In genomic region chr20:62895539-62895938, GRCh38 we compare ENCODE assay signal across 18 cellular contexts. TPM values are rescaled to one million over a fixed set of nuclear protein-coding genes. Genes with fewer than 3 reads are reported as not detected.
A peak's percentile ranks its signal among the peaks of the same experiment; 100 is the strongest.
DNase-seq lines count a peak whose midpoint lies in the region; ATAC-seq and TF ChIP-seq lines count a peak whose summit lies in the region.
"Had no signal": no experiment of that assay in that cellular context is flagged by ENCODE, and none has a peak within 500 bp of the region (broad histone marks: within the 10 kb centered on the region; RNA-seq: fewer than 3 reads in every experiment).

No MANE protein-coding gene starts in this region.

- TF ChIP-seq CTCF in left ventricle myocardium inferior (IDR thresholded peaks at IDR 0.05; ENCODE audit: borderline replicate concordance) (no peak), heart left ventricle (IDR thresholded peaks at IDR 0.05) (no peak), RWPE2 (IDR thresholded peaks at IDR 0.05; ENCODE audit: poor library complexity, severe bottlenecking) (no peak), lower lobe of right lung (IDR thresholded peaks at IDR 0.05) (no peak), Peyer's patch (IDR thresholded peaks at IDR 0.05) (no peak)

- H3K4me1 ChIP-seq in left ventricle myocardium inferior (peaks cover 19% of the 10 kb centered on the region), heart left ventricle (peaks cover 6 to 22% (median 14%) of the 10 kb centered on the region in 12 donors), RWPE2 (ENCODE audit: insufficient read depth, poor library complexity, severe bottlenecking) (peaks cover 13% of the 10 kb centered on the region), lower lobe of right lung (peaks cover 17% of the 10 kb centered on the region), Peyer's patch (peaks cover 4 to 25% (median 12%) of the 10 kb centered on the region in 4 donors)

- no peaks in the 10 kb centered on the region for H3K9me3 ChIP-seq in left ventricle myocardium inferior (replicated peaks)
- no peaks in the 10 kb centered on the region for H3K9me3 ChIP-seq in heart left ventricle
- no peaks in the 10 kb centered on the region for H3K9me3 ChIP-seq in RWPE2 (ENCODE audit: severe bottlenecking)
- no peaks in the 10 kb centered on the region for H3K9me3 ChIP-seq in lower lobe of right lung
- no peaks in the 10 kb centered on the region for H3K9me3 ChIP-seq in Peyer's patch

- DNase-seq in left ventricle myocardium inferior: peak; percentile 7
- no peak for DNase-seq in heart left ventricle
- DNase-seq in RWPE2 (ENCODE audit: low spot score): peak; percentile 77
- DNase-seq in lower lobe of right lung: peak; percentile 27
- DNase-seq in activated CD8-positive, alpha-beta memory T cell treated with anti-CD3 and anti-CD28 coated beads, Interleukin-2, amount 50 U/mL, for 48 hours: no peak
- no peak for DNase-seq in KG1 (lab: John Stamatoyannopoulos, UW)
- DNase-seq in Peyer's patch: no peak
- DNase-seq: ACHN; AML-193; CD4-positive, alpha-beta memory T cell; IMR-90; Kasumi-1; MM.1S; NCI-H2081 treated with DMSO at 0.1 percent for 48 hours; NCI-H2227 treated with DMSO at 0.1 percent for 48 hours; NCI-H524; SHP77 treated with DMSO at 0.1 percent for 48 hours had no signal

- ATAC-seq in heart left ventricle (no peak), RWPE2 (ENCODE audit: low read depth) (no peak), lower lobe of right lung (no peak)
- ATAC-seq: SK-N-SH treated with all-trans-retinoic acid at 6 μM for 48 hours had no signal

- H3K4me3 ChIP-seq in left ventricle myocardium inferior (no peak overlapping the region), heart left ventricle (no peak overlapping the region), RWPE2 (ENCODE audit: severe bottlenecking) (no peak overlapping the region), lower lobe of right lung (no peak overlapping the region), Peyer's patch (no peak overlapping the region)

- TF ChIP-seq POLR2A in heart left ventricle (IDR thresholded peaks at IDR 0.05) (no peak), Peyer's patch (IDR thresholded peaks at IDR 0.05) (no peak)

- H3K36me3 ChIP-seq in left ventricle myocardium inferior (peaks cover 61% of the 10 kb centered on the region), heart left ventricle (peaks cover under 1 to 70% (median 60%) of the 10 kb centered on the region in 9 donors), RWPE2 (ENCODE audit: low read depth) (peaks cover 66% of the 10 kb centered on the region), lower lobe of right lung (peaks cover 65% of the 10 kb centered on the region), Peyer's patch (peaks cover 0 to 63% (median 3%) of the 10 kb centered on the region in 3 donors)

- WGBS in heart left ventricle, 4 donors: 90 to 93% (median 91%) methylated on average over 9 of the region's 9 CpGs

- intact Hi-C loops in left ventricle myocardium inferior (cut with micrococcal nuclease): no loop called here
- intact Hi-C loops in heart left ventricle (cut with DNase I): loop anchor here in 2 of 10 donors (5.0 kb wide), 2 partner anchors 112 to 117 kb away; partner anchors contain the start of gene BHLHE23 (in 1 of the 2)
- intact Hi-C loops in lower lobe of right lung (cut with DNase I): no loop called here

- H3K27me3 ChIP-seq in left ventricle myocardium inferior (ENCODE audit: low read depth): no peaks in the 10 kb centered on the region
- no peaks in the 10 kb centered on the region for H3K27me3 ChIP-seq in heart left ventricle
- no peaks in the 10 kb centered on the region for H3K27me3 ChIP-seq in RWPE2 (ENCODE audit: insufficient read depth, poor library complexity, severe bottlenecking)
- no peaks in the 10 kb centered on the region for H3K27me3 ChIP-seq in lower lobe of right lung (ENCODE audit: low read depth)
- H3K27me3 ChIP-seq in Peyer's patch: no peaks in the 10 kb centered on the region

- H3K27ac ChIP-seq in left ventricle myocardium inferior (replicated peaks) (no peak overlapping the region), heart left ventricle (no peak overlapping the region), RWPE2 (ENCODE audit: poor library complexity, severe bottlenecking) (no peak overlapping the region), lower lobe of right lung (no peak overlapping the region), Peyer's patch (no peak overlapping the region)

RNA-seq across cellular contexts. Expression of gene DIDO1, which starts 30.8 kb away (rescaled TPM):
- total RNA-seq in left ventricle myocardium inferior (37.0 TPM), heart left ventricle (10 to 100 TPM; 27.5 to 46.2 (median 38.9) TPM), lower lobe of right lung (54.6 TPM), Peyer's patch (100 to 1,000 TPM in 2 of 4 donors, 10 to 100 TPM in 2; 72.5 to 143 (median 105) TPM)
- polyA plus RNA-seq in heart left ventricle: 10 to 100 TPM; 16.5 to 20.1 TPM

RNA-seq across cellular contexts. Expression of gene TCFL5, which starts 33.9 kb away (rescaled TPM):
- total RNA-seq in left ventricle myocardium inferior: 6.6 TPM
- 1 to 10 TPM; 4.5 to 8.2 (median 6.1) TPM for total RNA-seq in heart left ventricle
- polyA plus RNA-seq in heart left ventricle: 1 to 10 TPM; 2.5 to 3.7 TPM
- 8.2 TPM for total RNA-seq in lower lobe of right lung
- 1 to 10 TPM; 2.6 to 6.6 (median 5.0) TPM for total RNA-seq in Peyer's patch

RNA-seq across cellular contexts. Expression of gene GID8, which starts 42.4 kb away (rescaled TPM):
- total RNA-seq in left ventricle myocardium inferior (16.2 TPM), heart left ventricle (10 to 100 TPM; 14.7 to 22.2 (median 16.3) TPM), lower lobe of right lung (26.2 TPM), Peyer's patch (10 to 100 TPM; 22.3 to 26.5 (median 24.0) TPM)
- polyA plus RNA-seq in heart left ventricle: 10 to 100 TPM in 1 of 2 donors, 1 to 10 TPM in 1; 6.2 to 15.8 TPM

RNA-seq across cellular contexts. Expression of gene SLC17A9, which starts 57.0 kb away (rescaled TPM):
- total RNA-seq in left ventricle myocardium inferior: 0.47 TPM
- 1 to 10 TPM in 3 of 9 donors, under 1 TPM in 6; 0.16 to 6.6 (median 0.67) TPM for total RNA-seq in heart left ventricle
- 1 to 10 TPM; 1.7 to 2.6 TPM for polyA plus RNA-seq in heart left ventricle
- 10.4 TPM for total RNA-seq in lower lobe of right lung
- 10 to 100 TPM in 1 of 4 donors, 1 to 10 TPM in 3; 3.8 to 19.0 (median 5.2) TPM for total RNA-seq in Peyer's patch

Comparison
In these comparisons a context has a peak if more than half of its experiments do, and no peak if none do; other contexts are left out.
1. DNase-seq: peak in left ventricle myocardium inferior (single experiment), RWPE2 (single experiment) and lower lobe of right lung (single experiment); none in heart left ventricle (0 of 5), activated CD8-positive, alpha-beta memory T cell treated with anti-CD3 and anti-CD28 coated beads, Interleukin-2, amount 50 U/mL, for 48 hours (single experiment), KG1 (single experiment) and Peyer's patch (0 of 3).